13 cellular contexts compared by ENCODE assay signal in the genomic region with DNA sequence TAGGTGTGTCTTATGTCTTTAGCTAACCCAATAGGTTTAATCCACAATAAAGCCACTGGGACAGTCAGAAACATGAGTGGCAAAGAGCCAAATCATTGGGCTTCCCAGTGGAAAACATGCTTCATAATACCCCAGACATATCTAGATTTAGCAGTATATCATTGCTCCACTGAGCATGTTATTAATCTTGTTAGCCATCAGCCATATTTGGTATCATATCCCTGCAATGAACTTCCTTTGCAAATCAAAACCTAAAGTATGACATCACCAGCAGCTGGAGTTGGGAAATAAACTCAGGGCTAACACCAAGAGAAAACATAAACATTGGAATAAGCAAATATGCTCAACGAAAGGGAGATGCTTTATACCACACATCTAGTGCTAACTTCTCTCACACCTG.
A peak's percentile ranks its signal among the peaks of the same experiment; 100 is the strongest.
DNase-seq lines count a peak whose midpoint lies in the region; ATAC-seq, FAIRE-seq and TF ChIP-seq lines count a peak whose summit lies in the region.
"Had no signal": no experiment of that assay in that cellular context is flagged by ENCODE, and none has a peak within 500 bp of the region (broad histone marks: within the 10 kb centered on the region; RNA-seq: fewer than 3 reads in every experiment).

No MANE protein-coding gene starts in this region.

- no peak overlapping the region for H3K9ac ChIP-seq in SK-N-SH
- H3K9ac ChIP-seq in smooth muscle cell (ENCODE audit: low read depth) = no peak overlapping the region

- DNase-seq in SK-N-SH = no peak
- peak; percentile 1 for DNase-seq in astrocyte of the cerebellum (ENCODE audit: low read depth)
- DNase-seq in foreskin fibroblast = peak; percentile 66 to 83
- no peak for DNase-seq in smooth muscle cell (lab: John Stamatoyannopoulos, UW; ENCODE audit: unreplicated experiment)
- no peak for DNase-seq in HTR-8/SVneo (ENCODE audit: insufficient read length, low spot score)
- DNase-seq: activated naive CD4-positive, alpha-beta T cell treated with anti-CD3 and anti-CD28 coated beads for 36 hours; cerebellar nuclear complex; NCI-H2081; pancreas had no signal

- TF ChIP-seq EP300 in SK-N-SH (IDR thresholded peaks at IDR 0.05; ENCODE audit: borderline replicate concordance in 1 of 2, low read depth in 1 of 2, low read length in 1 of 2) = no peak

- H3F3A ChIP-seq in SK-N-SH (replicated peaks; ENCODE audit: insufficient read depth) = no peaks in the 10 kb centered on the region
- H3F3A ChIP-seq in smooth muscle cell (ENCODE audit: low read depth) = no peaks in the 10 kb centered on the region

- no peak overlapping the region for H3K4me2 ChIP-seq in SK-N-SH
- H3K4me2 ChIP-seq in smooth muscle cell = peak overlapping the region; percentile 74

- TF ChIP-seq CTCF in SK-N-SH (IDR thresholded peaks at IDR 0.05) = no peak
- TF ChIP-seq CTCF in astrocyte of the cerebellum (IDR thresholded peaks at IDR 0.05; ENCODE audit: low read depth, low read length, missing control alignments) = no peak
- no peak for TF ChIP-seq CTCF in foreskin fibroblast (IDR thresholded peaks at IDR 0.05; ENCODE audit: low read depth, low read length)
- no peak for TF ChIP-seq CTCF in smooth muscle cell (IDR thresholded peaks at IDR 0.05; ENCODE audit: borderline replicate concordance, insufficient read depth, poor library complexity, severe bottlenecking)

- ATAC-seq in SK-N-SH treated with all-trans-retinoic acid at 6 μM for 48 hours (no peak), HG02870 (IDR thresholded peaks at IDR 0.05; ENCODE audit: unreplicated experiment) (no peak), HG03342 (IDR thresholded peaks at IDR 0.05; ENCODE audit: unreplicated experiment) (no peak)
- ATAC-seq: pancreas had no signal

- H3K36me3 ChIP-seq in SK-N-SH (replicated peaks in 1 of 2; ENCODE audit: control insufficient read depth in 1 of 2, insufficient read depth in 2 of 2, low read length in 1 of 2) = no peaks in the 10 kb centered on the region
- no peaks in the 10 kb centered on the region for H3K36me3 ChIP-seq in smooth muscle cell (ENCODE audit: low read depth)
- H3K36me3 ChIP-seq: pancreas had no signal

- no peak for TF ChIP-seq RAD21 in SK-N-SH (IDR thresholded peaks at IDR 0.05; ENCODE audit: low read length)

- H3K4me3 ChIP-seq in SK-N-SH (ENCODE audit: low read depth in 2 of 2, low read length in 1 of 2) = no peak overlapping the region
- H3K4me3 ChIP-seq in astrocyte of the cerebellum (ENCODE audit: low read depth, low read length) = no peak overlapping the region
- no peak overlapping the region for H3K4me3 ChIP-seq in foreskin fibroblast (ENCODE audit: low read depth in 1 of 2, low read length in 2 of 2)
- H3K4me3 ChIP-seq in smooth muscle cell = no peak overlapping the region
- H3K4me3 ChIP-seq: pancreas had no signal

- FAIRE-seq in HTR-8/SVneo (lab: Jason Lieb, UNC) = no peak
- FAIRE-seq: H54, pancreas had no signal

- in situ Hi-C loops in astrocyte of the cerebellum (cut with HindIII; ENCODE audit: low sequenced_read_pairs) = no loop called here

- no peaks in the 10 kb centered on the region; the same call in 1 of the 2 replicates for H3K9me2 ChIP-seq in SK-N-SH

- 0 out of 4 replicates have a peak, but pooled peaks cover 0 to 6% of the 10 kb centered on the region in 2 experiments for H3K4me1 ChIP-seq in SK-N-SH (ENCODE audit: control insufficient read depth in 1 of 2, insufficient read depth in 2 of 2, low read depth in 1 of 2, low read length in 1 of 2)
- peaks cover 11% of the 10 kb centered on the region for H3K4me1 ChIP-seq in smooth muscle cell (ENCODE audit: low read depth)
- H3K4me1 ChIP-seq: pancreas had no signal

- H3K27ac ChIP-seq in SK-N-SH (ENCODE audit: low read depth in 2 of 2, low read length in 1 of 2) = no peak overlapping the region
- H3K27ac ChIP-seq in smooth muscle cell (ENCODE audit: low read depth) = peak overlapping the region; percentile 57
- H3K27ac ChIP-seq: pancreas had no signal

- H3K9me3 ChIP-seq in SK-N-SH (no peaks in the 10 kb centered on the region), smooth muscle cell (replicated peaks; ENCODE audit: low read depth) (no peaks in the 10 kb centered on the region)
- H3K9me3 ChIP-seq: pancreas had no signal

- H4K20me1 ChIP-seq in SK-N-SH (ENCODE audit: insufficient read depth) = no peaks in the 10 kb centered on the region
- H4K20me1 ChIP-seq in smooth muscle cell (ENCODE audit: low read depth) = no peaks in the 10 kb centered on the region

- POLR2A ChIA-PET in SK-N-SH (lab: Yijun Ruan, JAX) = no interaction called here

- H2AFZ ChIP-seq in SK-N-SH (ENCODE audit: low read depth) = no peak overlapping the region
- H2AFZ ChIP-seq in smooth muscle cell (ENCODE audit: low read depth) = no peak overlapping the region

- CTCF ChIA-PET in SK-N-SH (lab: Yijun Ruan, JAX) = no interaction called here

- H3K79me2 ChIP-seq in SK-N-SH (ENCODE audit: insufficient read depth) (no peaks in the 10 kb centered on the region), smooth muscle cell (ENCODE audit: low read depth) (no peaks in the 10 kb centered on the region)

- WGBS in SK-N-SH (ENCODE audit: low lambda C conversion rate) = 73% methylated on average over 1 of the region's 1 CpG
- 40% methylated on average over 1 of the region's 1 CpG for WGBS in smooth muscle cell (ENCODE audit: low lambda C conversion rate)

- H3K27me3 ChIP-seq in SK-N-SH (ENCODE audit: insufficient read depth) = no peaks in the 10 kb centered on the region
- H3K27me3 ChIP-seq in smooth muscle cell (ENCODE audit: low read depth) = no peaks in the 10 kb centered on the region
- H3K27me3 ChIP-seq: pancreas had no signal

TF ChIP-seq in SK-N-SH, 30 proteins besides CTCF, POLR2A, EP300 and RAD21:
- TF ChIP-seq FOXJ3 (CRISPR knock-in tag; IDR thresholded peaks at IDR 0.05) (no peak), FOSL2 (IDR thresholded peaks at IDR 0.05; ENCODE audit: borderline replicate concordance, low read depth) (no peak), PBX3 (IDR thresholded peaks at IDR 0.05) (peak; percentile 19; the same call in 1 of the 2 replicates), RCOR1 (IDR thresholded peaks at IDR 0.05; ENCODE audit: low read length) (no peak), MXI1 (IDR thresholded peaks at IDR 0.05; ENCODE audit: low read depth, low read length) (no peak), RXRA (IDR thresholded peaks at IDR 0.05; ENCODE audit: borderline replicate concordance, low read depth) (no peak), JUND (IDR thresholded peaks at IDR 0.05) (0 out of 2 replicates have a peak, but pooled peaks have one; percentile 5), TCF12 (IDR thresholded peaks at IDR 0.05) (0 out of 2 replicates have a peak, but pooled peaks have one; percentile 9)

TF ChIP-seq in SK-N-SH treated with all-trans-retinoic acid at 6 μM for 48 hours, 23 proteins besides CTCF, POLR2A, EP300 and RAD21:
- no peak for TF ChIP-seq CSDC2 (CRISPR knock-in tag; IDR thresholded peaks at IDR 0.05)
- no peak for TF ChIP-seq PPARA (CRISPR knock-in tag; IDR thresholded peaks at IDR 0.05; ENCODE audit: borderline replicate concordance)
- TF ChIP-seq RARB (CRISPR knock-in tag; IDR thresholded peaks at IDR 0.05) = no peak
- TF ChIP-seq TOX (CRISPR knock-in tag; IDR thresholded peaks at IDR 0.05; ENCODE audit: borderline replicate concordance) = no peak
- no peak for TF ChIP-seq BACH2 (CRISPR knock-in tag; IDR thresholded peaks at IDR 0.05; ENCODE audit: borderline replicate concordance)
- TF ChIP-seq SNAI2 (CRISPR knock-in tag; IDR thresholded peaks at IDR 0.05) = no peak
- no peak for TF ChIP-seq TSHZ2 (CRISPR knock-in tag; IDR thresholded peaks at IDR 0.05)
- no peak for TF ChIP-seq ZFP30 (CRISPR knock-in tag; IDR thresholded peaks at IDR 0.05)
- no peak for TF ChIP-seq ZNF8 (CRISPR knock-in tag; IDR thresholded peaks at IDR 0.05)
TF ChIP-seq in SK-N-SH treated with all-trans-retinoic acid at 6 μM for 48 hours: peak in this region for 0.

Comparison
In these comparisons a context has a peak if more than half of its experiments do, and no peak if none do; other contexts are left out.
1. DNase-seq: peak in astrocyte of the cerebellum (single experiment) and foreskin fibroblast (2 of 2); none in SK-N-SH (single experiment), smooth muscle cell (single experiment) and HTR-8/SVneo (single experiment).